ENCODE assay signal across 8 cellular contexts in the genomic region with DNA sequence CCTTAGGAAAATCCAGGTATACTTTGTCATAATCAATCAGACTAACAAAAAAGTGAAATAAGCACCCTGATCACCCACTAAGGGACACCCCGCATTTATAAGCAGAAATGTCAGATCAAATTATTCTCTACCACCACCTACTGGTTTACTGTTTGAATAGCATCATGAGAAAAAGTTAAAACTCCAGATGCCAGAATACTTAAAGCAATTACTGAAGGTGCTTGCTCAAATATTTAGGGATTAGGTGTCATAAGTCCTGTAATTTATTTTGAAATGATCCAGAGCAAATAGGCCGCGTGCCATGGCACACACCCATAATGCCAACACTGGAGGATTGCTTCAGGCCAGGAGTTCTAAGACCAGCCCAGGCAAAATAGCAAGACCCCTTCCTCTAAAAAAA. TPM values are rescaled to one million over a fixed set of nuclear protein-coding genes. Genes with fewer than 3 reads are reported as not detected.
DNase-seq lines count a peak whose midpoint lies in the region; ATAC-seq and TF ChIP-seq lines count a peak whose summit lies in the region.

No MANE protein-coding gene starts in this region.

- H3K27ac ChIP-seq in heart right ventricle (no peak overlapping the region), lower lobe of right lung (no peak overlapping the region)

- H3K4me1 ChIP-seq in heart right ventricle (peaks cover 8 to 48% (median 14%) of the 10 kb centered on the region in 9 donors), lower lobe of right lung (peaks cover 29% of the 10 kb centered on the region)

- ATAC-seq in heart right ventricle (no peak), Right ventricle myocardium superior (ENCODE audit: poor library complexity) (no peak), lower lobe of right lung (no peak), HG03175 (IDR thresholded peaks at IDR 0.05; ENCODE audit: unreplicated experiment) (no peak), HG03280 (IDR thresholded peaks at IDR 0.05; ENCODE audit: unreplicated experiment) (no peak), HG02759 (IDR thresholded peaks at IDR 0.05; ENCODE audit: unreplicated experiment) (no peak)

- 49 to 53% methylated on average over 3 of the region's 3 CpGs for WGBS in heart right ventricle, 2 donors

- H3K9me3 ChIP-seq in heart right ventricle, result no peaks in the 10 kb centered on the region
- H3K9me3 ChIP-seq in lower lobe of right lung, result no peaks in the 10 kb centered on the region

- H3K4me3 ChIP-seq in heart right ventricle, result no peak overlapping the region
- no peak overlapping the region for H3K4me3 ChIP-seq in lower lobe of right lung

- H3K36me3 ChIP-seq in heart right ventricle (peaks cover 0 to 29% (median 0%) of the 10 kb centered on the region in 9 donors), lower lobe of right lung (no peaks in the 10 kb centered on the region)

- TF ChIP-seq CTCF in heart right ventricle (IDR thresholded peaks at IDR 0.05), result peak; percentile 26 to 79 (median 68)
- peak; percentile 74 for TF ChIP-seq CTCF in lower lobe of right lung (IDR thresholded peaks at IDR 0.05)

- H3K27me3 ChIP-seq in heart right ventricle, result peaks cover 0 to 9% (median 0%) of the 10 kb centered on the region in 7 donors
- H3K27me3 ChIP-seq in lower lobe of right lung (ENCODE audit: low read depth), result no peaks in the 10 kb centered on the region

- intact Hi-C loops in heart right ventricle (cut with DNase I) (loop anchor here in 9 of 10 donors (1.0 to 10.0 kb wide), 9 partner anchors 51 to 211 kb away; a partner anchor contains a TSS), Right ventricle myocardium superior (cut with DNase I) (no loop called here), lower lobe of right lung (cut with DNase I) (loop anchor here (10.0 kb wide), 1 partner anchor 111 kb away; a partner anchor contains a TSS)

- DNase-seq in heart right ventricle, result no peak
- no peak for DNase-seq in Right ventricle myocardium superior
- DNase-seq in NCI-H1436 treated with DMSO at 0.1 percent for 48 hours (lab: John Stamatoyannopoulos, UW), result peak; percentile 47
- peak; percentile 48 for DNase-seq in astrocyte of the hippocampus (ENCODE audit: low read depth, low spot score)
- DNase-seq in lower lobe of right lung, result no peak

RNA-seq across cellular contexts. Expression of a gene that starts 2.3 kb away (rescaled TPM):
- 10 to 100 TPM in 1 of 10 donors, 1 to 10 TPM in 4, under 1 TPM in 5; 0.17 to 20.0 (median 1.0) TPM for total RNA-seq in heart right ventricle
- polyA plus RNA-seq in heart right ventricle, result 1 to 10 TPM in 1 of 2 donors, under 1 TPM in 1; 0.28 to 1.5 TPM
- 2.9 TPM for total RNA-seq in Right ventricle myocardium superior
- 6.7 TPM for total RNA-seq in lower lobe of right lung

RNA-seq across cellular contexts. Expression of a gene that starts 27.9 kb away (rescaled TPM):
- 100 to 1,000 TPM in 6 of 10 donors, 10 to 100 TPM in 4; 65.1 to 301 (median 123) TPM for total RNA-seq in heart right ventricle
- polyA plus RNA-seq in heart right ventricle, result 100 to 1,000 TPM; 224 to 295 TPM
- total RNA-seq in Right ventricle myocardium superior, result 157 TPM
- 371 TPM for total RNA-seq in lower lobe of right lung

RNA-seq across cellular contexts. Expression of a gene that starts 50.9 kb away (rescaled TPM):
- total RNA-seq in heart right ventricle (1 to 10 TPM in 9 of 10 donors, under 1 TPM in 1; 0.79 to 6.2 (median 2.1) TPM), Right ventricle myocardium superior (1.3 TPM), lower lobe of right lung (3.1 TPM)
- polyA plus RNA-seq in heart right ventricle, result under 1 TPM; 0.65 to 0.88 TPM

Comparison
In these comparisons a context has a peak if more than half of its experiments do, and no peak if none do; other contexts are left out.
1. DNase-seq: peak in NCI-H1436 treated with DMSO at 0.1 percent for 48 hours (single experiment) and astrocyte of the hippocampus (single experiment); none in heart right ventricle (0 of 2), Right ventricle myocardium superior (single experiment) and lower lobe of right lung (single experiment).